Comparison of ENCODE assay signal across 8 cellular contexts in genomic region chr1:61043010-61043820, GRCh38. TPM values are rescaled to one million over a fixed set of nuclear protein-coding genes. Genes with fewer than 3 reads are reported as not detected.
DNase-seq lines count a peak whose midpoint lies in the region; ATAC-seq, FAIRE-seq and TF ChIP-seq lines count a peak whose summit lies in the region.

No MANE protein-coding gene starts in this region.

- peak; percentile 83 for DNase-seq in CD1c-positive myeloid dendritic cell (ENCODE audit: extremely low spot score)
- peak; percentile 68 for DNase-seq in NCI-H128 (lab: John Stamatoyannopoulos, UW; ENCODE audit: unreplicated experiment)
- DNase-seq in activated CD4-positive, alpha-beta T cell treated with anti-CD3 and anti-CD28 coated beads for 24 hours (ENCODE audit: low read depth in 2 of 2) = peak; percentile 79 to 84
- DNase-seq in cerebellum (ENCODE audit: low spot score) = peak; percentile 59
- peak; percentile 95 for DNase-seq in kidney
- peak; percentile 71 to 90 (median 82) for DNase-seq in stimulated activated CD4-positive, alpha-beta T cell treated with anti-CD3 and anti-CD28 coated beads, Interleukin-12 subunit alpha, Interleukin-12 subunit beta, amount 100 ng/mL, for 48 hours (ENCODE audit: low read depth in 2 of 3, low spot score in 1 of 3)

- no peaks in the 10 kb centered on the region for H3K4me1 ChIP-seq in kidney (ENCODE audit: control insufficient read depth in 1 of 2, insufficient read depth in 1 of 2, low read depth in 1 of 2, low read length in 2 of 2)

- peak overlapping the region in 1 of 2 donors; percentile 55 for H3K9ac ChIP-seq in kidney (ENCODE audit: low read length in 2 of 2)

- peak; percentile 85 for TF ChIP-seq CTCF in kidney (IDR thresholded peaks at IDR 0.05; ENCODE audit: borderline replicate concordance, extremely low read depth, insufficient read depth)

- ATAC-seq in GM21576 (IDR thresholded peaks at IDR 0.05; ENCODE audit: unreplicated experiment) = peak; percentile 75
- ATAC-seq in HG03039 (IDR thresholded peaks at IDR 0.05; ENCODE audit: unreplicated experiment) = no peak

- intact Hi-C loops in kidney (cut with DNase I) = no loop called here

- no peaks in the 10 kb centered on the region for H3K9me3 ChIP-seq in kidney (ENCODE audit: control insufficient read depth in 1 of 2, low read length in 2 of 2)

- no peaks in the 10 kb centered on the region for H3K36me3 ChIP-seq in kidney (ENCODE audit: control insufficient read depth in 1 of 2, insufficient read depth in 2 of 2, low read length in 2 of 2)

- peak overlapping the region in 1 of 2 donors; percentile 53 for H3K27ac ChIP-seq in kidney (ENCODE audit: low read depth in 2 of 2, low read length in 2 of 2)

- FAIRE-seq in kidney (lab: Jason Lieb, UNC) = no peak

- H3K4me3 ChIP-seq in kidney (ENCODE audit: low read length in 2 of 2) = peak overlapping the region; percentile 39 to 57

RNA-seq across cellular contexts. Expression of gene NFIA, which starts 39.1 kb away (rescaled TPM):
- total RNA-seq in cerebellum (86.0 TPM), kidney (87.5 TPM)
- 4.8 TPM for polyA plus RNA-seq in kidney (ENCODE audit: insufficient read depth, low read depth, low replicate concordance)
